Comparison of ENCODE assay signal across 2 cellular contexts in the genomic region with DNA sequence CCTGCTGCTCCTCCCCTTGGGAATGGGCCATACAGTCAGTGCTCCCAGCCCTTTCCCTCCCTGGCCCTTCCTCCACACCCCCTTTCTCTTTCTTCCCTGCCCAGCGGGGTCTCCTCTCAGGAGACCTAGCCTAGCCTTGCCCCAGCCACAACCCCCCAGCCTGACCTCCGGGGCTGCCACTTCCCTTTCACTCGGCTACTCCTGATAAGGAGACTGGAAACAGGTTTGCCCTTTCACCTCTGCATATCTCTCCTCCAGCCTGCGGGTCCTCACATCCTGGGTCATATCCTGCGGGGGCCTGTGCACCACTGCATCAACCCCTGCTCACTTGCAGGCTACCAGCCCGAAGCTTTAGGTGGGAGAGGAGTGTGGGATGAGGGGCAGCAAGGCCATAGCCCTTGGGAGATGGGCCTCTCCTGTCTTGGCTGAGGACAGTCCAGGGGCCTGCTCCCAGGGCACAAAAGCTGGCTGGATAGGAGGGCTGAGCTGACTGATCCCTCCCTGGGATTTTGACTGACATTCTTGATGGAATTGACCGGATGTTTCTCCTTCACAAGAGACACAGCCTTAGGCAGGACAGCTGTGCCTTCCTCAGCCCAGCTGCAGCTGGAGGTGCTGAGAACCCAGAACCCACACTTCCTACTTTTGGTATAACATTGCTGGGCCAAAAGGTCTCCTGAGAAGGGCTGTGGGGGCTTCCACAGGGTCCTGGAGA.
TF ChIP-seq lines count a peak whose summit lies in the region.

No MANE protein-coding gene starts in this region.

TF ChIP-seq in GM23338, 12 proteins besides CTCF, POLR2A, EP300 and RAD21:
- TF ChIP-seq JUNB (IDR thresholded peaks at IDR 0.05; ENCODE audit: unreplicated experiment) (no peak), ZNF462 (CRISPR knock-in tag; IDR thresholded peaks at IDR 0.05) (no peak), POLR2AphosphoS5 (IDR thresholded peaks at IDR 0.05; ENCODE audit: low read depth) (no peak), STAT1 (IDR thresholded peaks at IDR 0.05; ENCODE audit: unreplicated experiment) (no peak), NANOG (IDR thresholded peaks at IDR 0.05; ENCODE audit: borderline replicate concordance) (no peak), EZH2phosphoT487 (IDR thresholded peaks at IDR 0.05; ENCODE audit: unreplicated experiment) (no peak), EZH2 (IDR thresholded peaks at IDR 0.05; ENCODE audit: low read depth, unreplicated experiment) (no peak), ZNF331 (CRISPR knock-in tag; IDR thresholded peaks at IDR 0.05; ENCODE audit: low read depth) (no peak)
- TF ChIP-seq, protein P1, sequence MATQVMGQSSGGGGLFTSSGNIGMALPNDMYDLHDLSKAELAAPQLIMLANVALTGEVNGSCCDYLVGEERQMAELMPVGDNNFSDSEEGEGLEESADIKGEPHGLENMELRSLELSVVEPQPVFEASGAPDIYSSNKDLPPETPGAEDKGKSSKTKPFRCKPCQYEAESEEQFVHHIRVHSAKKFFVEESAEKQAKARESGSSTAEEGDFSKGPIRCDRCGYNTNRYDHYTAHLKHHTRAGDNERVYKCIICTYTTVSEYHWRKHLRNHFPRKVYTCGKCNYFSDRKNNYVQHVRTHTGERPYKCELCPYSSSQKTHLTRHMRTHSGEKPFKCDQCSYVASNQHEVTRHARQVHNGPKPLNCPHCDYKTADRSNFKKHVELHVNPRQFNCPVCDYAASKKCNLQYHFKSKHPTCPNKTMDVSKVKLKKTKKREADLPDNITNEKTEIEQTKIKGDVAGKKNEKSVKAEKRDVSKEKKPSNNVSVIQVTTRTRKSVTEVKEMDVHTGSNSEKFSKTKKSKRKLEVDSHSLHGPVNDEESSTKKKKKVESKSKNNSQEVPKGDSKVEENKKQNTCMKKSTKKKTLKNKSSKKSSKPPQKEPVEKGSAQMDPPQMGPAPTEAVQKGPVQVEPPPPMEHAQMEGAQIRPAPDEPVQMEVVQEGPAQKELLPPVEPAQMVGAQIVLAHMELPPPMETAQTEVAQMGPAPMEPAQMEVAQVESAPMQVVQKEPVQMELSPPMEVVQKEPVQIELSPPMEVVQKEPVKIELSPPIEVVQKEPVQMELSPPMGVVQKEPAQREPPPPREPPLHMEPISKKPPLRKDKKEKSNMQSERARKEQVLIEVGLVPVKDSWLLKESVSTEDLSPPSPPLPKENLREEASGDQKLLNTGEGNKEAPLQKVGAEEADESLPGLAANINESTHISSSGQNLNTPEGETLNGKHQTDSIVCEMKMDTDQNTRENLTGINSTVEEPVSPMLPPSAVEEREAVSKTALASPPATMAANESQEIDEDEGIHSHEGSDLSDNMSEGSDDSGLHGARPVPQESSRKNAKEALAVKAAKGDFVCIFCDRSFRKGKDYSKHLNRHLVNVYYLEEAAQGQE (IDR thresholded peaks at IDR 0.05; ENCODE audit: unreplicated experiment) = no peak

TF ChIP-seq in K562, 482 proteins besides CTCF, POLR2A, EP300 and RAD21 (continues in another document):
- 0 out of 2 replicates have a peak, but pooled peaks have one; percentile 15 for TF ChIP-seq VEZF1 (CRISPR knock-in tag; IDR thresholded peaks at IDR 0.05)
- TF ChIP-seq, protein P2, sequence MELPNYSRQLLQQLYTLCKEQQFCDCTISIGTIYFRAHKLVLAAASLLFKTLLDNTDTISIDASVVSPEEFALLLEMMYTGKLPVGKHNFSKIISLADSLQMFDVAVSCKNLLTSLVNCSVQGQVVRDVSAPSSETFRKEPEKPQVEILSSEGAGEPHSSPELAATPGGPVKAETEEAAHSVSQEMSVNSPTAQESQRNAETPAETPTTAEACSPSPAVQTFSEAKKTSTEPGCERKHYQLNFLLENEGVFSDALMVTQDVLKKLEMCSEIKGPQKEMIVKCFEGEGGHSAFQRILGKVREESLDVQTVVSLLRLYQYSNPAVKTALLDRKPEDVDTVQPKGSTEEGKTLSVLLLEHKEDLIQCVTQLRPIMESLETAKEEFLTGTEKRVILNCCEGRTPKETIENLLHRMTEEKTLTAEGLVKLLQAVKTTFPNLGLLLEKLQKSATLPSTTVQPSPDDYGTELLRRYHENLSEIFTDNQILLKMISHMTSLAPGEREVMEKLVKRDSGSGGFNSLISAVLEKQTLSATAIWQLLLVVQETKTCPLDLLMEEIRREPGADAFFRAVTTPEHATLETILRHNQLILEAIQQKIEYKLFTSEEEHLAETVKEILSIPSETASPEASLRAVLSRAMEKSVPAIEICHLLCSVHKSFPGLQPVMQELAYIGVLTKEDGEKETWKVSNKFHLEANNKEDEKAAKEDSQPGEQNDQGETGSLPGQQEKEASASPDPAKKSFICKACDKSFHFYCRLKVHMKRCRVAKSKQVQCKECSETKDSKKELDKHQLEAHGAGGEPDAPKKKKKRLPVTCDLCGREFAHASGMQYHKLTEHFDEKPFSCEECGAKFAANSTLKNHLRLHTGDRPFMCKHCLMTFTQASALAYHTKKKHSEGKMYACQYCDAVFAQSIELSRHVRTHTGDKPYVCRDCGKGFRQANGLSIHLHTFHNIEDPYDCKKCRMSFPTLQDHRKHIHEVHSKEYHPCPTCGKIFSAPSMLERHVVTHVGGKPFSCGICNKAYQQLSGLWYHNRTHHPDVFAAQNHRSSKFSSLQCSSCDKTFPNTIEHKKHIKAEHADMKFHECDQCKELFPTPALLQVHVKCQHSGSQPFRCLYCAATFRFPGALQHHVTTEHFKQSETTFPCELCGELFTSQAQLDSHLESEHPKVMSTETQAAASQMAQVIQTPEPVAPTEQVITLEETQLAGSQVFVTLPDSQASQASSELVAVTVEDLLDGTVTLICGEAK (IDR thresholded peaks at IDR 0.05) = no peak
- TF ChIP-seq, protein P2 (CRISPR knock-in tag; IDR thresholded peaks at IDR 0.05) = no peak
- TF ChIP-seq ZBTB11 (CRISPR knock-in tag; IDR thresholded peaks at IDR 0.05) = no peak
- no peak for TF ChIP-seq TARDBP (IDR thresholded peaks at IDR 0.05)
- TF ChIP-seq SMARCC2 (IDR thresholded peaks at IDR 0.05; ENCODE audit: low read depth) = no peak
- no peak for TF ChIP-seq MCM7 (IDR thresholded peaks at IDR 0.05)
- no peak for TF ChIP-seq ILK (tag; IDR thresholded peaks at IDR 0.05; ENCODE audit: borderline replicate concordance, low read depth)
- TF ChIP-seq XRCC5 (IDR thresholded peaks at IDR 0.05; ENCODE audit: low read depth, low read length) = no peak
- no peak for TF ChIP-seq HNRNPLL (IDR thresholded peaks at IDR 0.05; ENCODE audit: low read depth, low read length, poor library complexity, severe bottlenecking)
- TF ChIP-seq PHF20 (IDR thresholded peaks at IDR 0.05; ENCODE audit: partially characterized antibody) = no peak
- TF ChIP-seq, protein P3, sequence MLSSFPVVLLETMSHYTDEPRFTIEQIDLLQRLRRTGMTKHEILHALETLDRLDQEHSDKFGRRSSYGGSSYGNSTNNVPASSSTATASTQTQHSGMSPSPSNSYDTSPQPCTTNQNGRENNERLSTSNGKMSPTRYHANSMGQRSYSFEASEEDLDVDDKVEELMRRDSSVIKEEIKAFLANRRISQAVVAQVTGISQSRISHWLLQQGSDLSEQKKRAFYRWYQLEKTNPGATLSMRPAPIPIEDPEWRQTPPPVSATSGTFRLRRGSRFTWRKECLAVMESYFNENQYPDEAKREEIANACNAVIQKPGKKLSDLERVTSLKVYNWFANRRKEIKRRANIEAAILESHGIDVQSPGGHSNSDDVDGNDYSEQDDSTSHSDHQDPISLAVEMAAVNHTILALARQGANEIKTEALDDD (IDR thresholded peaks at IDR 0.05) = no peak
- no peak for TF ChIP-seq ZFP1 (CRISPR knock-in tag; IDR thresholded peaks at IDR 0.05)
- TF ChIP-seq HNRNPUL1 (IDR thresholded peaks at IDR 0.05; ENCODE audit: low read length) = no peak
- no peak for TF ChIP-seq TRIM25 (IDR thresholded peaks at IDR 0.05; ENCODE audit: borderline replicate concordance)
- no peak for TF ChIP-seq HMG20A (CRISPR knock-in tag; conservative IDR thresholded peaks at IDR 0.05)
- no peak for TF ChIP-seq NCOA4 (IDR thresholded peaks at IDR 0.05; ENCODE audit: partially characterized antibody)
- no peak for TF ChIP-seq C11orf30 (IDR thresholded peaks at IDR 0.05; ENCODE audit: low read depth)
- no peak for TF ChIP-seq HMG20B (CRISPR knock-in tag; IDR thresholded peaks at IDR 0.05)
- TF ChIP-seq ZNF175 (CRISPR knock-in tag; IDR thresholded peaks at IDR 0.05; ENCODE audit: low read depth) = no peak
- TF ChIP-seq, protein P4, sequence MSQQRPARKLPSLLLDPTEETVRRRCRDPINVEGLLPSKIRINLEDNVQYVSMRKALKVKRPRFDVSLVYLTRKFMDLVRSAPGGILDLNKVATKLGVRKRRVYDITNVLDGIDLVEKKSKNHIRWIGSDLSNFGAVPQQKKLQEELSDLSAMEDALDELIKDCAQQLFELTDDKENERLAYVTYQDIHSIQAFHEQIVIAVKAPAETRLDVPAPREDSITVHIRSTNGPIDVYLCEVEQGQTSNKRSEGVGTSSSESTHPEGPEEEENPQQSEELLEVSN (IDR thresholded peaks at IDR 0.05; ENCODE audit: borderline replicate concordance in 1 of 2, extremely low read depth in 1 of 2, insufficient read depth in 1 of 2, insufficient read length in 1 of 2, low read depth in 1 of 2, low read length in 1 of 2, poor library complexity in 1 of 2, severe bottlenecking in 1 of 2) = no peak
- TF ChIP-seq MCM5 (IDR thresholded peaks at IDR 0.05; ENCODE audit: low read depth) = no peak
- TF ChIP-seq, protein P5, sequence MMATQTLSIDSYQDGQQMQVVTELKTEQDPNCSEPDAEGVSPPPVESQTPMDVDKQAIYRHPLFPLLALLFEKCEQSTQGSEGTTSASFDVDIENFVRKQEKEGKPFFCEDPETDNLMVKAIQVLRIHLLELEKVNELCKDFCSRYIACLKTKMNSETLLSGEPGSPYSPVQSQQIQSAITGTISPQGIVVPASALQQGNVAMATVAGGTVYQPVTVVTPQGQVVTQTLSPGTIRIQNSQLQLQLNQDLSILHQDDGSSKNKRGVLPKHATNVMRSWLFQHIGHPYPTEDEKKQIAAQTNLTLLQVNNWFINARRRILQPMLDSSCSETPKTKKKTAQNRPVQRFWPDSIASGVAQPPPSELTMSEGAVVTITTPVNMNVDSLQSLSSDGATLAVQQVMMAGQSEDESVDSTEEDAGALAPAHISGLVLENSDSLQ (IDR thresholded peaks at IDR 0.05) = peak; percentile 23; the same call in 1 of the 2 replicates
